8 cellular contexts compared by ENCODE assay signal in genomic region chr4:147799986-147800555, GRCh38.
DNase-seq lines count a peak whose midpoint lies in the region; ATAC-seq and TF ChIP-seq lines count a peak whose summit lies in the region.

No MANE protein-coding gene starts in this region.

- intact Hi-C loops in activated T-helper 1 cell treated with anti-CD3 and anti-CD28 coated beads, Interleukin-12 subunit alpha, Interleukin-12 subunit beta, Interleukin-2, Interleukin-4 antibody, amounts not matched to agents 30 ng/mL and 10 ng/mL and 1 ng/mL, durations not matched to agents 14 hours and 24 hours and 36 hours (cut with micrococcal nuclease): loop anchor here (1.0 to 2.0 kb wide), 4 partner anchors 46 to 183 kb away; partner anchors contain the start of genes PRMT9 and TMEM184C

- peaks cover 5% of the 10 kb centered on the region for H3K27me3 Mint-ChIP-seq in activated T-helper 1 cell treated with anti-CD3 and anti-CD28 coated beads, Interleukin-12 subunit alpha, Interleukin-12 subunit beta, Interleukin-2, Interleukin-4 antibody, amounts not matched to agents 30 ng/mL and 10 ng/mL and 1 ng/mL, durations not matched to agents 14 hours and 24 hours and 36 hours (ENCODE audit: insufficient read depth)
- no peaks in the 10 kb centered on the region for H3K27me3 Mint-ChIP-seq in mesothelial cell of epicardium (ENCODE audit: low read depth)

- ATAC-seq in GM21723 (IDR thresholded peaks at IDR 0.05; ENCODE audit: unreplicated experiment): peak; percentile 98

- peak overlapping the region; percentile 65 for H3K4me3 Mint-ChIP-seq in activated T-helper 1 cell treated with anti-CD3 and anti-CD28 coated beads, Interleukin-12 subunit alpha, Interleukin-12 subunit beta, Interleukin-2, Interleukin-4 antibody, amounts not matched to agents 30 ng/mL and 10 ng/mL and 1 ng/mL, durations not matched to agents 14 hours and 24 hours and 36 hours
- no peak overlapping the region for H3K4me3 Mint-ChIP-seq in mesothelial cell of epicardium

- H3K36me3 Mint-ChIP-seq in activated T-helper 1 cell treated with anti-CD3 and anti-CD28 coated beads, Interleukin-12 subunit alpha, Interleukin-12 subunit beta, Interleukin-2, Interleukin-4 antibody, amounts not matched to agents 30 ng/mL and 10 ng/mL and 1 ng/mL, durations not matched to agents 14 hours and 24 hours and 36 hours (ENCODE audit: low read depth): peaks cover 14% of the 10 kb centered on the region
- no peaks in the 10 kb centered on the region for H3K36me3 Mint-ChIP-seq in mesothelial cell of epicardium

- peak; percentile 64 for DNase-seq in GM10266 (ENCODE audit: extremely low spot score)
- DNase-seq in M059J (ENCODE audit: low read depth): peak; percentile 26
- peak; percentile 70 for DNase-seq in activated T-helper 1 cell treated with anti-CD3 and anti-CD28 coated beads, Interleukin-12 subunit alpha, Interleukin-12 subunit beta, Interleukin-2, Interleukin-4 antibody, amounts not matched to agents 30 ng/mL and 10 ng/mL and 1 ng/mL, durations not matched to agents 14 hours and 24 hours and 36 hours (ENCODE audit: low spot score)
- peak; percentile 35 to 41 (median 40) for DNase-seq in stimulated activated CD4-positive, alpha-beta T cell treated with anti-CD3 and anti-CD28 coated beads, Interleukin-12 subunit alpha, Interleukin-12 subunit beta, amount 100 ng/mL, for 48 hours (ENCODE audit: low read depth in 2 of 3, low spot score in 1 of 3)
- DNase-seq in nucleus accumbens (lab: John Stamatoyannopoulos, UW): no peak
- no peak for DNase-seq in mesothelial cell of epicardium (ENCODE audit: low spot score in 2 of 2, unreplicated experiment in 2 of 2)
- DNase-seq in Ammon's horn (ENCODE audit: low spot score): no peak

- H3K27ac Mint-ChIP-seq in activated T-helper 1 cell treated with anti-CD3 and anti-CD28 coated beads, Interleukin-12 subunit alpha, Interleukin-12 subunit beta, Interleukin-2, Interleukin-4 antibody, amounts not matched to agents 30 ng/mL and 10 ng/mL and 1 ng/mL, durations not matched to agents 14 hours and 24 hours and 36 hours: peak overlapping the region; percentile 66
- H3K27ac Mint-ChIP-seq in mesothelial cell of epicardium: no peak overlapping the region

- TF ChIP-seq CTCF in GM10266 (IDR thresholded peaks at IDR 0.05; ENCODE audit: control insufficient read depth, insufficient read depth, low read depth, missing control alignments): no peak
- TF ChIP-seq CTCF in mesothelial cell of epicardium (IDR thresholded peaks at IDR 0.05; ENCODE audit: unreplicated experiment): no peak

- peaks cover 58% of the 10 kb centered on the region for H3K4me1 Mint-ChIP-seq in activated T-helper 1 cell treated with anti-CD3 and anti-CD28 coated beads, Interleukin-12 subunit alpha, Interleukin-12 subunit beta, Interleukin-2, Interleukin-4 antibody, amounts not matched to agents 30 ng/mL and 10 ng/mL and 1 ng/mL, durations not matched to agents 14 hours and 24 hours and 36 hours (ENCODE audit: low read depth)
- peaks cover 11% of the 10 kb centered on the region for H3K4me1 Mint-ChIP-seq in mesothelial cell of epicardium

- peaks cover 3% of the 10 kb centered on the region for H3K9me3 Mint-ChIP-seq in activated T-helper 1 cell treated with anti-CD3 and anti-CD28 coated beads, Interleukin-12 subunit alpha, Interleukin-12 subunit beta, Interleukin-2, Interleukin-4 antibody, amounts not matched to agents 30 ng/mL and 10 ng/mL and 1 ng/mL, durations not matched to agents 14 hours and 24 hours and 36 hours
- peaks cover 5% of the 10 kb centered on the region for H3K9me3 Mint-ChIP-seq in mesothelial cell of epicardium

Comparison
In these comparisons a context has a peak if more than half of its experiments do, and no peak if none do; other contexts are left out.
1. DNase-seq: peak in GM10266 (single experiment), M059J (single experiment), activated T-helper 1 cell treated with anti-CD3 and anti-CD28 coated beads, Interleukin-12 subunit alpha, Interleukin-12 subunit beta, Interleukin-2, Interleukin-4 antibody, amounts not matched to agents 30 ng/mL and 10 ng/mL and 1 ng/mL, durations not matched to agents 14 hours and 24 hours and 36 hours (single experiment) and stimulated activated CD4-positive, alpha-beta T cell treated with anti-CD3 and anti-CD28 coated beads, Interleukin-12 subunit alpha, Interleukin-12 subunit beta, amount 100 ng/mL, for 48 hours (3 of 3); none in nucleus accumbens (0 of 56), mesothelial cell of epicardium (0 of 2) and Ammon's horn (single experiment).